8 cellular contexts compared by ENCODE assay signal in the genomic region with DNA sequence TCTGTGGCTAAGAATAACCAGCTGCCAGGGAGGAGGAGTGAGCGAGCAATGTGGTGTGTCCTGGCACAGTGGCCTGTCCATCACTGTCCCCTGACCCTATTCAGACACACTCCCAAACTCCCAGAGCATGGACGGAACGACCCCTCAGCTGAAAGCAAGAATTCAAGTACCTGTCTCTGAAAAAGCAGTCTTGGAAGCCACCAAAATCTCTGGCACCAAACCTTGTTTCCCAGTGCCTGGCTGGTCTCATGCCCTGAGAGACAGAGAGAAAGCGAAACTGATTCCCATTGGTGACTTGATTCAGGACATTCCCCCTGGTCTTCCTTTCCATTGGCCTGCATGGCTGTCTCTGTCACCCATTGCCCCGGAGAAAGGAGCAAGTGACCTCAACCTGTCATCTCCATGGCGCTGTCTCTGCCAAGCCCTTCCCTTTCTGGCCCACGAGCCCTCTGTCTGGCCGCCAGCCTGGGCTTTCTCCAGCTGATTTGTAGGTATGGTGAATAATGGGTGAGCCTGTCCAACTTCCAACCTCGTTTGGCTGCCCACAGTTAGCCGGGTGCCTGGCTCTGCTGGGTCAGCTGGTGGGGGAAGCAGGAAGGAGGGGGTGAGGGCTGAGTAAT. TPM values are rescaled to one million over a fixed set of nuclear protein-coding genes. Genes with fewer than 3 reads are reported as not detected.
DNase-seq lines count a peak whose midpoint lies in the region; ATAC-seq and TF ChIP-seq lines count a peak whose summit lies in the region.

A gene with protein sequence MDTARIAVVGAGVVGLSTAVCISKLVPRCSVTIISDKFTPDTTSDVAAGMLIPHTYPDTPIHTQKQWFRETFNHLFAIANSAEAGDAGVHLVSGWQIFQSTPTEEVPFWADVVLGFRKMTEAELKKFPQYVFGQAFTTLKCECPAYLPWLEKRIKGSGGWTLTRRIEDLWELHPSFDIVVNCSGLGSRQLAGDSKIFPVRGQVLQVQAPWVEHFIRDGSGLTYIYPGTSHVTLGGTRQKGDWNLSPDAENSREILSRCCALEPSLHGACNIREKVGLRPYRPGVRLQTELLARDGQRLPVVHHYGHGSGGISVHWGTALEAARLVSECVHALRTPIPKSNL (minus strand): TSS at position 279 of the 620 bp plus-strand sequence. CDS start 2,113 bp downstream, outside the sequence.

- H3K4me1 ChIP-seq in colonic mucosa = peaks cover 5% of the 10 kb centered on the region
- H3K4me1 ChIP-seq in uterus = peaks cover 0 to 7% of the 10 kb centered on the region in 2 donors

- peak within 1 kb of the TSS; percentile 16 to 28 for H3K9ac ChIP-seq in colonic mucosa (ENCODE audit: low read depth in 2 of 2, low read length in 2 of 2)

- H3K9me3 ChIP-seq in colonic mucosa (no peaks in the 10 kb centered on the region), uterus (no peaks in the 10 kb centered on the region)

- peak within 1 kb of the TSS; percentile 17 for H3K4me3 ChIP-seq in colonic mucosa
- peak within 1 kb of the TSS; percentile 27 to 33 for H3K4me3 ChIP-seq in uterus

- intact Hi-C loops in colonic mucosa (cut with DNase I) (no loop called here), uterus (cut with DNase I; ENCODE audit: low total_unique reads) (no loop called here)

- TF ChIP-seq CTCF in colonic mucosa (IDR thresholded peaks at IDR 0.05) (no peak), uterus (IDR thresholded peaks at IDR 0.05) (no peak)

- peak; percentile 80 for DNase-seq in DMS 273 (lab: John Stamatoyannopoulos, UW; ENCODE audit: unreplicated experiment)
- DNase-seq in NCI-H460 (ENCODE audit: extremely low read depth, low read depth) = peak; percentile 18
- peak; percentile 47 for DNase-seq in colonic mucosa
- DNase-seq in midbrain (lab: John Stamatoyannopoulos, UW) = peak; percentile 86
- DNase-seq in uterus = peak; percentile 83 to 84
- no peak for DNase-seq in NCI-H2227 (lab: John Stamatoyannopoulos, UW; ENCODE audit: unreplicated experiment)
- DNase-seq in islet precursor cell = no peak

- no peak for TF ChIP-seq POLR2A in uterus (IDR thresholded peaks at IDR 0.05)

- H3K27me3 ChIP-seq in colonic mucosa (no peaks in the 10 kb centered on the region), uterus (no peaks in the 10 kb centered on the region)

- ATAC-seq in GM18511 (IDR thresholded peaks at IDR 0.05; ENCODE audit: unreplicated experiment) = no peak

- H3K27ac ChIP-seq in colonic mucosa (no peak within 1 kb of the TSS), uterus (peak within 1 kb of the TSS; percentile 80 to 93)

- H3K36me3 ChIP-seq in colonic mucosa (no peaks in the 10 kb centered on the region), uterus (no peaks in the 10 kb centered on the region)

RNA-seq across cellular contexts. Expression of the gene that starts here (rescaled TPM):
- 0.89 and 1.0 TPM in 2 replicates for total RNA-seq in NCI-H460 (2014; rRNA removed; shearing (Covaris generic))
- polyA plus RNA-seq in NCI-H460 (2014; cell fraction: nucleus; rRNA removed) = 0.08 and 0.31 TPM in 2 replicates
- total RNA-seq in colonic mucosa (1 to 10 TPM; 2.0 to 2.3 TPM), uterus (1 to 10 TPM in 1 of 4 donors, under 1 TPM in 2, not detected in 1; 0.88 to 3.3 (median 0.97) TPM)

Comparison
In these comparisons a context has a peak if more than half of its experiments do, and no peak if none do; other contexts are left out.
1. DNase-seq: peak in DMS 273 (single experiment), NCI-H460 (single experiment), colonic mucosa (single experiment), midbrain (single experiment) and uterus (2 of 2); none in NCI-H2227 (single experiment) and islet precursor cell (single experiment).